10 cellular contexts compared by ENCODE assay signal in genomic region chr2:178404380-178404767, GRCh38. TPM values are rescaled to one million over a fixed set of nuclear protein-coding genes. Genes with fewer than 3 reads are reported as not detected.
DNase-seq lines count a peak whose midpoint lies in the region; ATAC-seq and TF ChIP-seq lines count a peak whose summit lies in the region.
"Had no signal": no experiment of that assay in that cellular context is flagged by ENCODE, and none has a peak within 500 bp of the region (broad histone marks: within the 10 kb centered on the region; RNA-seq: fewer than 3 reads in every experiment).

No MANE protein-coding gene starts in this region.

- H3K36me3 Mint-ChIP-seq in Caco-2 (ENCODE audit: insufficient read depth, unreplicated experiment) = no peaks in the 10 kb centered on the region
- H3K36me3 Mint-ChIP-seq in CD4-positive, alpha-beta memory T cell = no peaks in the 10 kb centered on the region
- H3K36me3 Mint-ChIP-seq: memory B cell had no signal

- ATAC-seq in GM19397 (IDR thresholded peaks at IDR 0.05; ENCODE audit: unreplicated experiment) = peak; percentile 100
- peak; percentile 99 for ATAC-seq in HG03175 (IDR thresholded peaks at IDR 0.05; ENCODE audit: unreplicated experiment)
- peak; percentile 85 for ATAC-seq in RWPE2 (ENCODE audit: low read depth)

- H3K27me3 Mint-ChIP-seq in Caco-2 (ENCODE audit: insufficient read depth, unreplicated experiment) = no peaks in the 10 kb centered on the region
- peaks cover 0 to 1% of the 10 kb centered on the region in 2 donors for H3K27me3 Mint-ChIP-seq in CD4-positive, alpha-beta memory T cell
- H3K27me3 Mint-ChIP-seq: memory B cell had no signal

- peaks cover 14% of the 10 kb centered on the region for H3K4me1 Mint-ChIP-seq in Caco-2 (ENCODE audit: low read depth, unreplicated experiment)
- H3K4me1 Mint-ChIP-seq in CD4-positive, alpha-beta memory T cell = peaks cover 4 to 8% (median 4%) of the 10 kb centered on the region in 4 donors

- POLR2A ChIA-PET in GM10248 (lab: Yijun Ruan, JAX) = interaction anchor here (0.6 to 1.4 kb wide), 2 partner anchors 9 to 103 kb away, joined by 12 to 13 read pairs; no protein-coding TSS in a partner anchor
- POLR2A ChIA-PET in Caco-2 (lab: Charles Lee) = no interaction called here
- POLR2A ChIA-PET in CD4-positive, alpha-beta memory T cell (lab: Charles Lee; ENCODE audit: partially characterized antibody) = interaction anchor here (0.7 to 1.1 kb wide), 2 partner anchors 9 to 10 kb away, joined by 3 to 4 read pairs; no protein-coding TSS in a partner anchor

- H3K4me1 ChIP-seq in RWPE2 (ENCODE audit: insufficient read depth, poor library complexity, severe bottlenecking) = no peaks in the 10 kb centered on the region
- H3K4me1 ChIP-seq in Caco-2 = no peaks in the 10 kb centered on the region; the same call in 1 of the 2 replicates
- peaks cover 5% of the 10 kb centered on the region for H3K4me1 ChIP-seq in CD4-positive, alpha-beta memory T cell (ENCODE audit: insufficient read depth, low read length)

- intact Hi-C loops in Caco-2 (cut with micrococcal nuclease; ENCODE audit: unreplicated experiment) = no loop called here
- intact Hi-C loops in CD4-positive, alpha-beta memory T cell (cut with micrococcal nuclease) = no loop called here

- no peak overlapping the region for H3K27ac Mint-ChIP-seq in Caco-2 (ENCODE audit: unreplicated experiment)
- H3K27ac Mint-ChIP-seq in CD4-positive, alpha-beta memory T cell = peak overlapping the region in 1 of 7 donors; percentile 23
- H3K27ac Mint-ChIP-seq: memory B cell had no signal

- no peak overlapping the region for H3K4me3 Mint-ChIP-seq in Caco-2 (ENCODE audit: unreplicated experiment)
- no peak overlapping the region for H3K4me3 Mint-ChIP-seq in CD4-positive, alpha-beta memory T cell
- H3K4me3 Mint-ChIP-seq: memory B cell had no signal

- H3K36me3 ChIP-seq in RWPE2 (ENCODE audit: low read depth) (no peaks in the 10 kb centered on the region), Caco-2 (ENCODE audit: control insufficient read depth, insufficient read depth, low read length) (no peaks in the 10 kb centered on the region)
- H3K36me3 ChIP-seq in CD4-positive, alpha-beta memory T cell (ENCODE audit: insufficient read depth, low read length) = no peaks in the 10 kb centered on the region

- no peak for TF ChIP-seq CTCF in GM10248 (IDR thresholded peaks at IDR 0.05; ENCODE audit: control extremely low read depth, extremely low read depth, low read depth, missing control alignments)
- no peak for TF ChIP-seq CTCF in RWPE2 (IDR thresholded peaks at IDR 0.05; ENCODE audit: poor library complexity, severe bottlenecking)
- TF ChIP-seq CTCF in Caco-2 (IDR thresholded peaks at IDR 0.05; ENCODE audit: insufficient read depth in 1 of 2, low read depth in 1 of 2, low read length in 1 of 2, severe bottlenecking in 1 of 2, unreplicated experiment in 1 of 2) = no peak

- H3K4me3 ChIP-seq in RWPE2 (ENCODE audit: severe bottlenecking) (no peak overlapping the region), Caco-2 (ENCODE audit: low read depth, low read length) (no peak overlapping the region)
- no peak overlapping the region for H3K4me3 ChIP-seq in CD4-positive, alpha-beta memory T cell (ENCODE audit: low read length in 2 of 2)

- CTCF ChIA-PET in GM10248 (lab: Yijun Ruan, JAX) = interaction anchor here (0.9 to 6.8 kb wide), 6 partner anchors 8 to 292 kb away, joined by 3 to 170 read pairs (median 13); partner anchors contain the start of gene RBM45
- CTCF ChIA-PET in Caco-2 (lab: Charles Lee) = interaction anchor here (1.3 kb wide), 1 partner anchor 10 kb away, joined by 6 read pairs; no protein-coding TSS in a partner anchor
- CTCF ChIA-PET in CD4-positive, alpha-beta memory T cell (lab: Charles Lee; ENCODE audit: partially characterized antibody) = interaction anchor here (1.0 to 16.7 kb wide), 2 partner anchors 9 to 11 kb away, joined by 7 to 256 read pairs; no protein-coding TSS in a partner anchor

- no TSS peak for BruUV-seq in Caco-2 (replicated peaks; lab: Mats Ljungman, UMichigan)

- H3K9me3 ChIP-seq in RWPE2 (ENCODE audit: severe bottlenecking) (no peaks in the 10 kb centered on the region), Caco-2 (no peaks in the 10 kb centered on the region)
- no peaks in the 10 kb centered on the region for H3K9me3 ChIP-seq in CD4-positive, alpha-beta memory T cell (ENCODE audit: control insufficient read depth in 1 of 2, low read length in 2 of 2)

- DNase-seq in GM10248 (ENCODE audit: extremely low spot score) (peak; percentile 81), RWPE2 (ENCODE audit: low spot score) (no peak), glomerular visceral epithelial cell (ENCODE audit: extremely low spot score) (peak; percentile 73), Caco-2 (no peak), NCI-H1092 (lab: John Stamatoyannopoulos, UW) (no peak)
- no peak for DNase-seq in CD4-positive, alpha-beta memory T cell

- no peaks in the 10 kb centered on the region for H3K27me3 ChIP-seq in RWPE2 (ENCODE audit: insufficient read depth, poor library complexity, severe bottlenecking)
- no peaks in the 10 kb centered on the region for H3K27me3 ChIP-seq in Caco-2 (replicated peaks; ENCODE audit: control insufficient read depth, insufficient read depth, low read length)
- H3K27me3 ChIP-seq in CD4-positive, alpha-beta memory T cell (ENCODE audit: insufficient read depth, low read length) = no peaks in the 10 kb centered on the region

- no peak overlapping the region for H3K27ac ChIP-seq in RWPE2 (ENCODE audit: poor library complexity, severe bottlenecking)
- H3K27ac ChIP-seq in CD4-positive, alpha-beta memory T cell (ENCODE audit: low read depth, low read length) = no peak overlapping the region
- H3K27ac ChIP-seq: VCaP had no signal

- H3K9me3 Mint-ChIP-seq in Caco-2 (ENCODE audit: unreplicated experiment) = no peaks in the 10 kb centered on the region
- no peaks in the 10 kb centered on the region for H3K9me3 Mint-ChIP-seq in CD4-positive, alpha-beta memory T cell
- H3K9me3 Mint-ChIP-seq: memory B cell had no signal

RNA-seq across cellular contexts. Expression of gene PRKRA, which starts 46.6 kb away (rescaled TPM):
- total RNA-seq in Caco-2 (2022) = 58.3 and 60.2 TPM in 2 replicates
- 10 to 100 TPM; 51.0 to 52.4 TPM for total RNA-seq in CD4-positive, alpha-beta memory T cell
- polyA plus RNA-seq in CD4-positive, alpha-beta memory T cell = 10 to 100 TPM; 57.1 to 83.0 TPM

RNA-seq across cellular contexts. Expression of gene PJVK, which starts 46.8 kb away (rescaled TPM):
- total RNA-seq in Caco-2 (2022) = 2.1 and 2.9 TPM in 2 replicates
- total RNA-seq in CD4-positive, alpha-beta memory T cell = 1 to 10 TPM; 3.6 to 4.1 TPM
- under 1 TPM; 0.23 to 0.32 TPM for polyA plus RNA-seq in CD4-positive, alpha-beta memory T cell

Comparison
In these comparisons a context has a peak if more than half of its experiments do, and no peak if none do; other contexts are left out.
1. DNase-seq: peak in GM10248 (single experiment) and glomerular visceral epithelial cell (single experiment); none in RWPE2 (single experiment), Caco-2 (0 of 2), CD4-positive, alpha-beta memory T cell (0 of 5) and NCI-H1092 (single experiment).
2. Peak in every context shown above with its lines, with median percentiles within 50 percentile points of each other: ATAC-seq.